Comparison of ENCODE assay signal across 8 cellular contexts in the genomic region with DNA sequence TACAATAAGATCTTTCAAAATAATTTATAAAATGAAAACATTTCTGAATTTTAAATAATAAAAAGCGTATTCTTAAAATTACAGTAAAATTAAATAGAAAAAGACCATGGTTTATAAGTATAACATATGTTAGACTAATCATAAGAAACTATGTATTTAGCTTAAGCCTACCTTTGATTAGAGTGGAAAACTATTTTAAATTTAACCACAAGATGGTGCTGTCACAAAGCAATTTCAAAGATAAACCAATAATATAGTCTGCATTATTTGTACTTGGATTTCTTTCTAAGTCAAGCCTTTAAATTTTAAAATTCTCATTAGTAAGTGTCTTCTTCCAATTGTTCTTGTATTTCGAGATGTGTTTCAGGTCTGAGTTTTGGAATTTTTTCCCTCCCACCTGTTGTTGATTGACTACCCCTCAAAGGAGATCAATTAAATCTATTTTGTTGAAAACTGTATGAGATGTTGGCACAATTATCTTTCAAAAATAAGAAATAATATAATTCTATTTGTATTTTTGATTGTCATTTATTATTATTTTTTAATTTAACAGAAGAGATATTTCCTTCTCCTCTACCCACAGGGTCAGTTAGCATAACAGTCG.
DNase-seq lines count a peak whose midpoint lies in the region; ATAC-seq and FAIRE-seq lines count a peak whose summit lies in the region.

No MANE protein-coding gene starts in this region.

- DNase-seq in NCI-H510A treated with DMSO at 0.1 percent for 48 hours (lab: John Stamatoyannopoulos, UW) (peak; percentile 51), NCI-H510A (lab: John Stamatoyannopoulos, UW) (no peak), NT2/D1 (ENCODE audit: low read depth, low spot score) (peak; percentile 8), pulmonary artery endothelial cell (ENCODE audit: low read depth, low spot score) (peak; percentile 0), mesenteric fat pad (ENCODE audit: low spot score) (no peak)

- H3K27me3 ChIP-seq in NT2/D1 (ENCODE audit: insufficient read depth, insufficient read length) = no peaks in the 10 kb centered on the region

- ATAC-seq in HG03103 (IDR thresholded peaks at IDR 0.05; ENCODE audit: low read depth, unreplicated experiment) = peak; percentile 42
- no peak for ATAC-seq in GM21737 (IDR thresholded peaks at IDR 0.05; ENCODE audit: unreplicated experiment)

- no peak overlapping the region for H3K9ac ChIP-seq in NT2/D1 (ENCODE audit: insufficient read length, low read depth)

- H3K9me3 ChIP-seq in NT2/D1 (ENCODE audit: insufficient read depth, low read length) = no peaks in the 10 kb centered on the region

- H3K4me3 ChIP-seq in NT2/D1 (ENCODE audit: insufficient read length, low read depth) = no peak overlapping the region

- no peaks in the 10 kb centered on the region for H3K36me3 ChIP-seq in NT2/D1 (ENCODE audit: insufficient read depth, insufficient read length, low read length)

- FAIRE-seq in endometrium (lab: Jason Lieb, UNC) = peak; percentile 98

- H3K4me1 ChIP-seq in NT2/D1 (ENCODE audit: insufficient read depth, insufficient read length) = no peaks in the 10 kb centered on the region

Comparison
In these comparisons a context has a peak if more than half of its experiments do, and no peak if none do; other contexts are left out.
1. DNase-seq: peak in NCI-H510A treated with DMSO at 0.1 percent for 48 hours (single experiment), NT2/D1 (single experiment) and pulmonary artery endothelial cell (single experiment); none in NCI-H510A (single experiment) and mesenteric fat pad (single experiment).